Comparison of ENCODE assay signal across 9 cellular contexts in the genomic region with DNA sequence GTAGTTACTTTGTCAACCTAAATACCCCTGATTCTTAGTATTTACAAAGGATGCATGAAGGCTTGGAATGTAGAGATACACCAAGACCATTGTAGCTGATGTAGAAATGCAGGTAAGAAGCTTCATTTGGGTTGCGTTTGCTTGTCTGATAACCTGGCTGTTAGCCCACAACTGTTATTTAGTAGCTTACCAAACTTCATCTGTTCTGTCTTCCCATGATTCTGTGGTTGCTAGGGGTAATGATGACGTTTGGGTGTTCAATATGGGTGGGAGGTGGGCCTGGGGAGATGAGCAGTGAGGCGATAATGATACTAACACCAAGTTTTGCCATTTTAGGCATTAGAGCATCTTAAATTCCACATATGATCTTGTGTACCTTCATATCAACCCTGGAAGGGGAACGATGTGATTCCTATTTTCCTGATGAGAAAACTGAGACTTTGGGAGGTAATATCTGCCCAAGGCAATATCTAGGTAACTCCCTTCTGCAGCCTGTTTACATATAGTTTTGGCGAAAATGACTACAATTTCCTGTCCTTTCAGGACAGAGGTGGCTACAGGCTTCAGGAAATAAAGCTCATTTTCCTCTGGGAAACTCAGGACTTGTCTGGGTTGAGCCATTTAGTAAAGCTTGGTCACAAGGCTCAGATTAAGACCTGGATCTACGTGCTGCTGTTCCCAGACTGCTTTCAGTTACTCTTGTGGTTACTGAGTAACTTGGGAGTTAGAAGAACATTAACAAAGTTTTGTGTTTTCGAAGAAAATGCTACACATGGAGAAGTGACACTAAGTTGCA. TPM values are rescaled to one million over a fixed set of nuclear protein-coding genes. Genes with fewer than 3 reads are reported as not detected.
A peak's percentile ranks its signal among the peaks of the same experiment; 100 is the strongest.
DNase-seq lines count a peak whose midpoint lies in the region; ATAC-seq, FAIRE-seq and TF ChIP-seq lines count a peak whose summit lies in the region.
"Had no signal": no experiment of that assay in that cellular context is flagged by ENCODE, and none has a peak within 500 bp of the region (broad histone marks: within the 10 kb centered on the region; RNA-seq: fewer than 3 reads in every experiment).

No MANE protein-coding gene starts in this region.

- TF ChIP-seq EP300 in K562 (IDR thresholded peaks at IDR 0.05; ENCODE audit: low read length), result no peak

- H3K36me3 Mint-ChIP-seq in CD4-positive, CD25-positive, alpha-beta regulatory T cell, result peaks cover 32% of the 10 kb centered on the region
- no peaks in the 10 kb centered on the region for H3K36me3 Mint-ChIP-seq in CD4-positive, alpha-beta T cell (ENCODE audit: low read depth)

- H3K36me3 ChIP-seq in CD4-positive, CD25-positive, alpha-beta regulatory T cell (ENCODE audit: control insufficient read depth, insufficient read depth, low read length), result no peaks in the 10 kb centered on the region
- H3K36me3 ChIP-seq in K562 (ENCODE audit: control insufficient read depth, insufficient read depth, low read length) (peaks cover 17% of the 10 kb centered on the region; the same call in 2 of the 3 replicates), mesodermal cell (ENCODE audit: control insufficient read depth, insufficient read depth, low read length) (peaks cover 60% of the 10 kb centered on the region)

- no peaks in the 10 kb centered on the region for H3K27me3 ChIP-seq in CD4-positive, CD25-positive, alpha-beta regulatory T cell (ENCODE audit: control insufficient read depth, insufficient read depth, low read length)
- H3K27me3 ChIP-seq in K562 (ENCODE audit: control insufficient read depth in 2 of 2, insufficient read depth in 2 of 2, low read length in 2 of 2), result no peaks in the 10 kb centered on the region
- no peaks in the 10 kb centered on the region for H3K27me3 ChIP-seq in CD4-positive, alpha-beta T cell (ENCODE audit: control insufficient read depth, insufficient read depth, low read length)

- H3K9ac ChIP-seq in K562 (ENCODE audit: insufficient read depth in 1 of 2, low read depth in 2 of 2, low read length in 2 of 2), result peak overlapping the region in 1 of 2 experiments; percentile 51; a peak in 2 of 4 replicates

- H3K9me3 ChIP-seq in CD4-positive, CD25-positive, alpha-beta regulatory T cell (ENCODE audit: control insufficient read depth in 2 of 2, low read length in 2 of 2), result no peaks in the 10 kb centered on the region
- peaks cover 2% of the 10 kb centered on the region; the same call in 1 of the 2 replicates for H3K9me3 ChIP-seq in K562 (replicated peaks; ENCODE audit: control insufficient read depth, insufficient read depth, low read depth, low read length)
- H3K9me3 ChIP-seq in mesodermal cell (ENCODE audit: control insufficient read depth, low read length), result no peaks in the 10 kb centered on the region
- H3K9me3 ChIP-seq in CD4-positive, alpha-beta T cell (ENCODE audit: control insufficient read depth, low read length), result no peaks in the 10 kb centered on the region

- H3K4me1 Mint-ChIP-seq in CD4-positive, CD25-positive, alpha-beta regulatory T cell, result peaks cover 17 to 60% (median 35%) of the 10 kb centered on the region in 4 donors
- H3K4me1 Mint-ChIP-seq in CD4-positive, alpha-beta T cell (ENCODE audit: low read depth), result peaks cover 38% of the 10 kb centered on the region

- no peak for TF ChIP-seq POLR2A in K562 (conservative IDR thresholded peaks at IDR 0.05)

- TF ChIP-seq RAD21 in K562 (CRISPR knock-in tag; conservative IDR thresholded peaks at IDR 0.05 in 1 of 2, IDR thresholded peaks at IDR 0.05 in 1 of 2), result 0 out of 4 replicates have a peak, but pooled peaks of 1 of the 2 experiments have one; percentile 1

- POLR2A ChIA-PET in K562 (lab: Yijun Ruan, JAX), result interaction anchor here (0.9 to 2.7 kb wide), 10 partner anchors 9 to 684 kb away, joined by 3 to 11 read pairs (median 4); a partner anchor contains a TSS
- POLR2A ChIA-PET in CD4-positive, alpha-beta T cell (lab: Charles Lee), result interaction anchor here (0.7 to 1.0 kb wide), 2 partner anchors 9 to 14 kb away, joined by 3 read pairs; no protein-coding TSS in a partner anchor

- no peaks in the 10 kb centered on the region for H3K9me1 ChIP-seq in K562 (ENCODE audit: control insufficient read depth, insufficient read depth, low read length)

- peaks cover 0 to 3% (median 0%) of the 10 kb centered on the region in 7 donors for H3K9me3 Mint-ChIP-seq in CD4-positive, CD25-positive, alpha-beta regulatory T cell
- H3K9me3 Mint-ChIP-seq in CD4-positive, alpha-beta T cell, result no peaks in the 10 kb centered on the region
- H3K9me3 Mint-ChIP-seq: activated T-cell treated with anti-CD3 and anti-CD28 coated beads, Interleukin-2, amount 50 U/mL, for 72 hours had no signal

- intact Hi-C loops in K562 (cut with micrococcal nuclease), result loop anchor here (5.0 kb wide), 1 partner anchor 41 kb away; no protein-coding TSS in a partner anchor
- intact Hi-C loops in CD4-positive, alpha-beta T cell (cut with DNase I, micrococcal nuclease), result loop anchor here in 1 of 2 experiments (5.0 kb wide), 1 partner anchor 36 kb away; no protein-coding TSS in a partner anchor

- CTCF ChIA-PET in K562 (lab: Yijun Ruan, JAX; ENCODE audit: low intra/inter-chr PET ratio), result no interaction called here
- CTCF ChIA-PET in CD4-positive, alpha-beta T cell (lab: Charles Lee), result no interaction called here

- BruUV-seq in K562 (replicated peaks; lab: Mats Ljungman, UMichigan), result no TSS peak

- FAIRE-seq in K562 (lab: Jason Lieb, UNC), result no peak
- FAIRE-seq in frontal cortex (lab: Jason Lieb, UNC), result no peak

- TF ChIP-seq CTCF in K562 (IDR thresholded peaks at IDR 0.05 in 2 of 3, conservative IDR thresholded peaks at IDR 0.05 in 1 of 3; ENCODE audit: insufficient read depth in 2 of 3, low read depth in 1 of 3, low read length in 3 of 3), result no peak
- no peak for TF ChIP-seq CTCF in CD4-positive, alpha-beta T cell (IDR thresholded peaks at IDR 0.05)

- peak overlapping the region in 2 of 3 donors; percentile 22 to 86 for H3K27ac Mint-ChIP-seq in CD4-positive, CD25-positive, alpha-beta regulatory T cell
- no peak overlapping the region for H3K27ac Mint-ChIP-seq in CD4-positive, alpha-beta T cell

- WGBS in K562 (ENCODE audit: insufficient coverage, low coverage, missing lambda C conversion rate), result 11% methylated on average over 7 of the region's 7 CpGs
- WGBS in mesodermal cell (ENCODE audit: insufficient coverage in 2 of 2), 2 experiments, result 86 to 95% methylated on average over 2 to 4 of the region's 7 CpGs

- no peak overlapping the region for H2AFZ ChIP-seq in K562 (ENCODE audit: low read depth, low read length)

- no peak overlapping the region for H3K4me3 ChIP-seq in CD4-positive, CD25-positive, alpha-beta regulatory T cell (ENCODE audit: low read depth, low read length)
- H3K4me3 ChIP-seq in K562, result no peak overlapping the region
- no peak overlapping the region for H3K4me3 ChIP-seq in mesodermal cell (ENCODE audit: extremely low read depth, insufficient read depth, low read length, poor library complexity, severe bottlenecking)

- no peak for ATAC-seq in CD4-positive, CD25-positive, alpha-beta regulatory T cell (ENCODE audit: low read depth in 2 of 2)
- ATAC-seq in HG02763 (IDR thresholded peaks at IDR 0.05; ENCODE audit: unreplicated experiment), result peak; percentile 33
- ATAC-seq in K562, result peak; percentile 33
- ATAC-seq in CD4-positive, alpha-beta T cell (ENCODE audit: poor library complexity), result no peak
- ATAC-seq: activated T-cell treated with anti-CD3 and anti-CD28 coated beads, Interleukin-2, amount 50 U/mL, for 72 hours had no signal

- in situ Hi-C loops in K562 (cut with MboI) (no loop called here), G401 (cut with HindIII; ENCODE audit: low sequenced_read_pairs) (no loop called here)

- H4K20me1 ChIP-seq in K562 (replicated peaks; ENCODE audit: control insufficient read depth, insufficient read depth, low read length), result no peaks in the 10 kb centered on the region; the same call in 1 of the 2 replicates

- no peaks in the 10 kb centered on the region for H3K27me3 Mint-ChIP-seq in CD4-positive, CD25-positive, alpha-beta regulatory T cell
- no peaks in the 10 kb centered on the region for H3K27me3 Mint-ChIP-seq in CD4-positive, alpha-beta T cell

- H3K27ac ChIP-seq in CD4-positive, CD25-positive, alpha-beta regulatory T cell (ENCODE audit: insufficient read depth, low read length, poor library complexity, severe bottlenecking), result no peak overlapping the region
- peak overlapping the region; percentile 92 for H3K27ac ChIP-seq in K562 (ENCODE audit: extremely low read depth, low read depth, low read length)
- H3K27ac ChIP-seq in mesodermal cell (ENCODE audit: low read depth, low read length, severe bottlenecking), result peak overlapping the region; percentile 34
- no peak overlapping the region for H3K27ac ChIP-seq in CD4-positive, alpha-beta T cell (ENCODE audit: low read depth, low read length)

- H3K4me3 Mint-ChIP-seq in CD4-positive, CD25-positive, alpha-beta regulatory T cell, result peak overlapping the region in 1 of 4 donors; percentile 17
- no peak overlapping the region for H3K4me3 Mint-ChIP-seq in CD4-positive, alpha-beta T cell

- no peaks in the 10 kb centered on the region for H3K4me1 ChIP-seq in CD4-positive, CD25-positive, alpha-beta regulatory T cell (ENCODE audit: control insufficient read depth, insufficient read depth, low read length, poor library complexity, severe bottlenecking)
- H3K4me1 ChIP-seq in K562 (replicated peaks in 1 of 2; ENCODE audit: control insufficient read depth in 2 of 2, insufficient read depth in 2 of 2, low read length in 2 of 2), result peaks cover 11 to 57% of the 10 kb centered on the region in 2 experiments
- peaks cover 31% of the 10 kb centered on the region for H3K4me1 ChIP-seq in mesodermal cell (ENCODE audit: control insufficient read depth, insufficient read depth, low read length, poor library complexity, severe bottlenecking)

- H3K79me2 ChIP-seq in K562 (ENCODE audit: control insufficient read depth, insufficient read depth, low read length), result peaks cover 93% of the 10 kb centered on the region

- DNase-seq in CD4-positive, CD25-positive, alpha-beta regulatory T cell, result no peak
- DNase-seq in K562 (ENCODE audit: extremely low read depth in 1 of 4, low spot score in 3 of 4), result no peak
- DNase-seq in CD4-positive, alpha-beta T cell, result no peak
- no peak for DNase-seq in activated T-cell treated with anti-CD3 and anti-CD28 coated beads for 4 hours
- no peak for DNase-seq in G401 (ENCODE audit: low spot score)
- DNase-seq in frontal cortex (ENCODE audit: low spot score in 2 of 2), result no peak
- DNase-seq: activated T-cell treated with anti-CD3 and anti-CD28 coated beads, Interleukin-2, amount 50 U/mL, for 72 hours had no signal

- H3K4me2 ChIP-seq in K562 (ENCODE audit: insufficient read depth, low read length), result peak overlapping the region; percentile 58

RNA-seq across cellular contexts. Expression of a gene that starts 26.8 kb away (rescaled TPM):
- 31.8 TPM for total RNA-seq in CD4-positive, CD25-positive, alpha-beta regulatory T cell
- polyA plus RNA-seq in CD4-positive, CD25-positive, alpha-beta regulatory T cell, result 10 to 100 TPM in 2 of 4 donors, 1 to 10 TPM in 2; 6.8 to 17.1 (median 10.5) TPM
- 142 and 253 TPM in 2 replicates for total RNA-seq in K562 (2011; cell fraction: chromatin; rRNA removed; ENCODE audit: low replicate concordance)
- 37.0 and 58.0 TPM in 2 replicates for total RNA-seq in K562 (2011; cell fraction: nucleolus; rRNA removed)
- total RNA-seq in K562 (2011; cell fraction: nucleoplasm; rRNA removed), result 132 and 200 TPM in 2 replicates
- total RNA-seq in K562 (2014; rRNA removed), result 19.1 and 20.2 TPM in 2 replicates
- 23.8 and 29.5 TPM in 2 replicates for total RNA-seq in K562 (2014; rRNA removed; fragmentation: Illumina TruSeq; extraction: Trizol)
- 25.6 and 26.1 TPM in 2 replicates for total RNA-seq in K562 (2015; rRNA removed; fragmentation: Illumina TruSeq; extraction: Trizol)
- total RNA-seq in K562 (2021), result 29.5 and 35.8 TPM in 2 replicates
- polyA plus RNA-seq in K562 (2011; rRNA removed), result 10.9 and 12.1 TPM in 2 replicates
- polyA plus RNA-seq in K562 (2011; cell fraction: cytosol; rRNA removed), result 7.1 and 12.2 TPM in 2 replicates
- polyA plus RNA-seq in K562 (2011; cell fraction: nucleus; rRNA removed), result 46.5 and 50.1 TPM in 2 replicates
- polyA plus RNA-seq in K562 (2012), result 14.7 and 30.8 TPM in 2 replicates
- 14.0 and 16.2 TPM in 2 replicates for polyA plus RNA-seq in K562 (2014; fragmentation: Illumina TruSeq; extraction: Trizol)
- 10 to 100 TPM in 1 of 2 experiments, 1 to 10 TPM in 1; 7.0 to 10.5 TPM for polyA plus RNA-seq in K562 (2014; fragmentation: Nextera tagmentation; extraction: Ambion mirVana)
- polyA plus RNA-seq in K562 (2014; rRNA removed), result 9.2 and 9.8 TPM in 2 replicates
- polyA minus RNA-seq in K562 (2011; rRNA and poly(A)+ RNA removed), result 46.1 and 71.6 TPM in 2 replicates
- 11.2 and 13.2 TPM in 2 replicates for polyA minus RNA-seq in K562 (2011; cell fraction: cytosol; rRNA and poly(A)+ RNA removed)
- polyA minus RNA-seq in K562 (2011; cell fraction: nucleus; rRNA and poly(A)+ RNA removed), result 59.6 and 111 TPM in 2 replicates
- polyA plus RNA-seq in mesodermal cell (2013, experiment 1 of 2), result 65.4 TPM
- 55.8 TPM for polyA plus RNA-seq in mesodermal cell (2013, experiment 2 of 2)
- total RNA-seq in CD4-positive, alpha-beta T cell, result 10 to 100 TPM; 26.1 to 28.7 TPM
- total RNA-seq in G401 (2014; rRNA removed; shearing (Covaris generic)), result 12.7 and 22.9 TPM in 2 replicates
- total RNA-seq in frontal cortex, result 14.7 TPM

Comparison
In these comparisons a context has a peak if more than half of its experiments do, and no peak if none do; other contexts are left out.
1. ATAC-seq: peak in HG02763 (single experiment) and K562 (single experiment); none in CD4-positive, CD25-positive, alpha-beta regulatory T cell (0 of 2) and CD4-positive, alpha-beta T cell (single experiment).
2. H3K27ac ChIP-seq: peak in K562 (single experiment) and mesodermal cell (single experiment); none in CD4-positive, CD25-positive, alpha-beta regulatory T cell (single experiment) and CD4-positive, alpha-beta T cell (single experiment).